ENCODE assay signal across 8 cellular contexts in the genomic region with DNA sequence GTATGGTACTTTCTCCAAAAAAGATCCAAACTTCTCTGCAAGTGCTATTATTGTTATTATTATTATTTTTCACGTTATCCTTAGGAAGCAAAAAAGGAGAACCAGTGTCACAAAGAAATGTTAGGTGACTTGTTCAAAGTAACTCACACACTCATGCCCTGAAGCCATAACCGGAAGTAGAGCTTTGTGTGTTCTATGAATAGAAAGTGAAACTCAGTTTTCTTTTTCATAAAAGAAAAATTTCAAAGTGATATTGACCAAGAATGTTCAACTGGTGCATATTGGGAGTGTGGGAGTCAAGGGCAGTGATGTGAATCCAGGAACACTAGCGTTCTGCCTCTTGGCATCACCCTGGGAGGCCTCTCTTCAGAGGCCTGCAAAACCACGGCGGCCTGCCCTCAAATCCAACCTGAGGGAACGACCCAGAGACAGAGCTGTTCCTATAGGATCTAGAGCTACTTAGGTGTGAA.
A peak's percentile ranks its signal among the peaks of the same experiment; 100 is the strongest.
DNase-seq lines count a peak whose midpoint lies in the region; ATAC-seq and TF ChIP-seq lines count a peak whose summit lies in the region.

No MANE protein-coding gene starts in this region.

- H3K4me3 ChIP-seq in breast epithelium (no peak overlapping the region), tibial artery (no peak overlapping the region), ascending aorta (no peak overlapping the region)
- H3K4me3 ChIP-seq in naive thymus-derived CD4-positive, alpha-beta T cell (ENCODE audit: low read length): peak overlapping the region; percentile 63

- peaks cover 6% of the 10 kb centered on the region for H3K4me1 Mint-ChIP-seq in MCF 10A (ENCODE audit: insufficient read depth, unreplicated experiment)
- H3K4me1 Mint-ChIP-seq in activated T-helper 17 cell treated with anti-CD3 and anti-CD28 coated beads, Interleukin-2, amount 50 U/mL, for 72 hours: peaks cover 34% of the 10 kb centered on the region
- peaks cover 46 to 81% (median 67%) of the 10 kb centered on the region in 7 donors for H3K4me1 Mint-ChIP-seq in naive thymus-derived CD4-positive, alpha-beta T cell

- H3K9me3 Mint-ChIP-seq in MCF 10A (ENCODE audit: unreplicated experiment): peaks cover 9% of the 10 kb centered on the region
- H3K9me3 Mint-ChIP-seq in activated T-helper 17 cell treated with anti-CD3 and anti-CD28 coated beads, Interleukin-2, amount 50 U/mL, for 72 hours: no peaks in the 10 kb centered on the region
- H3K9me3 Mint-ChIP-seq in naive thymus-derived CD4-positive, alpha-beta T cell: peaks cover 0 to 6% (median 0%) of the 10 kb centered on the region in 11 donors

- H3K27ac ChIP-seq in breast epithelium (no peak overlapping the region), tibial artery (no peak overlapping the region), ascending aorta (no peak overlapping the region)
- peak overlapping the region; percentile 78 for H3K27ac ChIP-seq in naive thymus-derived CD4-positive, alpha-beta T cell (ENCODE audit: low read depth, low read length)

- H3K4me1 ChIP-seq in breast epithelium (no peaks in the 10 kb centered on the region), tibial artery (no peaks in the 10 kb centered on the region), ascending aorta (no peaks in the 10 kb centered on the region)
- peaks cover 20 to 29% of the 10 kb centered on the region in 2 donors for H3K4me1 ChIP-seq in naive thymus-derived CD4-positive, alpha-beta T cell (ENCODE audit: control insufficient read depth in 2 of 2, insufficient read depth in 2 of 2, low read length in 2 of 2)

- H3K27me3 Mint-ChIP-seq in MCF 10A (ENCODE audit: insufficient read depth, unreplicated experiment): no peaks in the 10 kb centered on the region
- no peaks in the 10 kb centered on the region for H3K27me3 Mint-ChIP-seq in activated T-helper 17 cell treated with anti-CD3 and anti-CD28 coated beads, Interleukin-2, amount 50 U/mL, for 72 hours
- no peaks in the 10 kb centered on the region for H3K27me3 Mint-ChIP-seq in naive thymus-derived CD4-positive, alpha-beta T cell

- H3K9me3 ChIP-seq in breast epithelium (no peaks in the 10 kb centered on the region), tibial artery (no peaks in the 10 kb centered on the region), ascending aorta (no peaks in the 10 kb centered on the region)
- no peaks in the 10 kb centered on the region for H3K9me3 ChIP-seq in naive thymus-derived CD4-positive, alpha-beta T cell (ENCODE audit: control insufficient read depth in 2 of 3, low read length in 3 of 3)

- POLR2A ChIA-PET in MCF 10A (lab: Yijun Ruan, JAX): interaction anchor here (0.6 to 1.0 kb wide), 4 partner anchors 14 to 1135 kb away, joined by 3 to 4 read pairs (median 3); no protein-coding TSS in a partner anchor
- POLR2A ChIA-PET in naive thymus-derived CD4-positive, alpha-beta T cell (lab: Charles Lee): interaction anchor here (0.7 to 2.2 kb wide), 13 partner anchors 17 to 174 kb away, joined by 3 to 12 read pairs (median 5); a partner anchor contains a TSS

- ATAC-seq in HG03575 (IDR thresholded peaks at IDR 0.05; ENCODE audit: extremely low read depth, insufficient number of reproducible peaks, low FRiP score, unreplicated experiment): peak; percentile 47
- ATAC-seq in activated T-helper 17 cell treated with anti-CD3 and anti-CD28 coated beads, Interleukin-2, amount 50 U/mL, for 72 hours (replicated peaks): peak; percentile 85
- peak; percentile 77 for ATAC-seq in naive thymus-derived CD4-positive, alpha-beta T cell

- no peak for TF ChIP-seq CTCF in MCF 10A (IDR thresholded peaks at IDR 0.05; ENCODE audit: unreplicated experiment)
- no peak for TF ChIP-seq CTCF in breast epithelium (IDR thresholded peaks at IDR 0.05)
- no peak for TF ChIP-seq CTCF in tibial artery (IDR thresholded peaks at IDR 0.05)
- TF ChIP-seq CTCF in ascending aorta (IDR thresholded peaks at IDR 0.05): no peak

- peaks cover 4% of the 10 kb centered on the region for H3K36me3 Mint-ChIP-seq in MCF 10A (ENCODE audit: insufficient read depth, unreplicated experiment)
- peaks cover 92% of the 10 kb centered on the region for H3K36me3 Mint-ChIP-seq in activated T-helper 17 cell treated with anti-CD3 and anti-CD28 coated beads, Interleukin-2, amount 50 U/mL, for 72 hours (ENCODE audit: low read depth)
- H3K36me3 Mint-ChIP-seq in naive thymus-derived CD4-positive, alpha-beta T cell: peaks cover 21 to 70% (median 53%) of the 10 kb centered on the region in 5 donors

- intact Hi-C loops in MCF 10A (cut with micrococcal nuclease): no loop called here
- intact Hi-C loops in breast epithelium (cut with DNase I; ENCODE audit: low total_unique reads): no loop called here
- intact Hi-C loops in naive thymus-derived CD4-positive, alpha-beta T cell (cut with micrococcal nuclease): loop anchor here (1.0 to 5.0 kb wide), 15 partner anchors 9 to 204 kb away; a partner anchor contains a TSS
- intact Hi-C loops in tibial artery (cut with DNase I; ENCODE audit: low total_unique reads): no loop called here
- intact Hi-C loops in ascending aorta (cut with DNase I): no loop called here

- DNase-seq in MCF 10A (ENCODE audit: unreplicated experiment): peak; percentile 25
- no peak for DNase-seq in breast epithelium (ENCODE audit: low spot score in 2 of 2)
- DNase-seq in naive thymus-derived CD4-positive, alpha-beta T cell: peak in 8 of 9 donors; percentile 48 to 72 (median 62)
- no peak for DNase-seq in tibial artery
- no peak for DNase-seq in NCI-H187 treated with DMSO at 0.1 percent for 48 hours (lab: John Stamatoyannopoulos, UW)
- DNase-seq in ascending aorta (ENCODE audit: low spot score in 2 of 2): no peak

- H3K27me3 ChIP-seq in breast epithelium (no peaks in the 10 kb centered on the region), tibial artery (no peaks in the 10 kb centered on the region), ascending aorta (no peaks in the 10 kb centered on the region)
- H3K27me3 ChIP-seq in naive thymus-derived CD4-positive, alpha-beta T cell (ENCODE audit: control insufficient read depth in 2 of 2, insufficient read depth in 2 of 2, low read length in 2 of 2): no peaks in the 10 kb centered on the region

- no peaks in the 10 kb centered on the region for H3K36me3 ChIP-seq in breast epithelium
- H3K36me3 ChIP-seq in naive thymus-derived CD4-positive, alpha-beta T cell (ENCODE audit: control insufficient read depth in 2 of 3, insufficient read depth in 3 of 3, low read length in 3 of 3): peaks cover 15 to 51% (median 22%) of the 10 kb centered on the region in 3 experiments
- no peaks in the 10 kb centered on the region for H3K36me3 ChIP-seq in tibial artery
- H3K36me3 ChIP-seq in ascending aorta: no peaks in the 10 kb centered on the region

- no peak overlapping the region for H3K4me3 Mint-ChIP-seq in MCF 10A (ENCODE audit: unreplicated experiment)
- H3K4me3 Mint-ChIP-seq in activated T-helper 17 cell treated with anti-CD3 and anti-CD28 coated beads, Interleukin-2, amount 50 U/mL, for 72 hours: peak overlapping the region; percentile 90
- H3K4me3 Mint-ChIP-seq in naive thymus-derived CD4-positive, alpha-beta T cell: peak overlapping the region; percentile 75 to 92 (median 88)

- no peak for TF ChIP-seq POLR2A in breast epithelium (IDR thresholded peaks at IDR 0.05)

- no TSS peak for BruUV-seq in MCF 10A (replicated peaks; lab: Mats Ljungman, UMichigan)

- peak overlapping the region; percentile 84 for H3K27ac Mint-ChIP-seq in MCF 10A (ENCODE audit: low read depth, unreplicated experiment)
- H3K27ac Mint-ChIP-seq in activated T-helper 17 cell treated with anti-CD3 and anti-CD28 coated beads, Interleukin-2, amount 50 U/mL, for 72 hours: peak overlapping the region; percentile 97
- peak overlapping the region; percentile 87 to 100 (median 96) for H3K27ac Mint-ChIP-seq in naive thymus-derived CD4-positive, alpha-beta T cell

- CTCF ChIA-PET in MCF 10A (lab: Yijun Ruan, JAX): interaction anchor here (0.7 to 1.7 kb wide), 2 partner anchors 28 to 647 kb away, joined by 3 to 6 read pairs; no protein-coding TSS in a partner anchor
- CTCF ChIA-PET in naive thymus-derived CD4-positive, alpha-beta T cell (lab: Charles Lee): interaction anchor here (0.6 to 2.6 kb wide), 14 partner anchors 18 to 255 kb away, joined by 3 to 16 read pairs (median 4); no protein-coding TSS in a partner anchor

Comparison
In these comparisons a context has a peak if more than half of its experiments do, and no peak if none do; other contexts are left out.
1. DNase-seq: peak in MCF 10A (single experiment) and naive thymus-derived CD4-positive, alpha-beta T cell (8 of 9); none in breast epithelium (0 of 2), tibial artery (0 of 2), NCI-H187 treated with DMSO at 0.1 percent for 48 hours (single experiment) and ascending aorta (0 of 2).
2. intact Hi-C loops: an anchor here in naive thymus-derived CD4-positive, alpha-beta T cell (1.0 to 5.0 kb wide); none called in MCF 10A, breast epithelium, tibial artery and ascending aorta.
3. Peak in every context shown above with its lines, with median percentiles within 50 percentile points of each other: H3K27ac Mint-ChIP-seq and ATAC-seq.